In the genomic region with DNA sequence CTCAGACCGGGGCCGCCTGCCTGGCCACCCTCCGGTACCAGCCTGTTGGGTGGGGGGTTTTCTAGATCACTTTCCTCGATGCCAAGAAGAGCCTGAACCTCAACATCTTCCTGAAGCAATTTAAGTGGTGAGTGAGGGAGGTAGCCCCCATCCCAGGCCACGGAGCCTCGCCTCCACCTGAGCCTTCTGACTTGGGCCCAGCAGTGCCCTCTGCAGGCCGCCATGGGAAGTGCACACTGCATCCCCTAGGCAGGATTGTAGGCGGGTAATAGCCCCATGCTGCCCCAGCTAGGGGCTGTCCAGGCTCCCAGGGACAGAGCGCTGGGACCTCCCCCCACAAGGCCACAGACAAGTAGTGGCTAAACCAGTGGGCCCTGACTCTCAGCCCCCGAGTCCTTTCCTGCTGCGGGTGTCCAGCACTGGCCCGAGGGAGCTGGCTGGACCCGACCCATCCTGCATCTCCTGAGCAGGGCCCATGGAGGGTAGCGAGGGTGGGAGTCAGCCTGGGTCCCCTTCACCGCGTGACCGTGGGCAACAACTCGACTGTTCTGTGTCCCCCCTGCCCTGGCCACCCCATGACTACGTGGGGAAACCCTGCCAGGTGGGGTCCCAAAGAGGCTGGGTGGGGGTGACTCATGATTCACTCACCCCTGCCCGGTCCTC, we compare ENCODE assay signal across 8 cellular contexts. TPM values are rescaled to one million over a fixed set of nuclear protein-coding genes. Genes with fewer than 3 reads are reported as not detected.
DNase-seq lines count a peak whose midpoint lies in the region; ATAC-seq and TF ChIP-seq lines count a peak whose summit lies in the region.

No MANE protein-coding gene starts in this region.

- H3K4me3 ChIP-seq in CD8-positive, alpha-beta memory T cell (ENCODE audit: low read length) = no peak overlapping the region
- no peak overlapping the region for H3K4me3 ChIP-seq in H7 (ENCODE audit: insufficient read depth, low read depth, low read length)
- H3K4me3 ChIP-seq in effector memory CD4-positive, alpha-beta T cell (ENCODE audit: insufficient read depth, low read depth, low read length, poor library complexity, severe bottlenecking) = no peak overlapping the region

- peaks cover 0 to 3% (median 2%) of the 10 kb centered on the region in 3 donors for H3K4me1 Mint-ChIP-seq in CD8-positive, alpha-beta memory T cell
- H3K4me1 Mint-ChIP-seq in activated CD8-positive, alpha-beta T cell treated with anti-CD3 and anti-CD28 coated beads for 36 hours (ENCODE audit: low read depth) = peaks cover 2% of the 10 kb centered on the region

- POLR2A ChIA-PET in CD8-positive, alpha-beta memory T cell (lab: Charles Lee) = interaction anchor here (0.7 kb wide), 1 partner anchor 31 kb away, joined by 6 read pairs; no protein-coding TSS in a partner anchor
- POLR2A ChIA-PET in activated CD8-positive, alpha-beta T cell treated with anti-CD3 and anti-CD28 coated beads for 36 hours (lab: Charles Lee) = interaction anchor here (0.6 to 1.5 kb wide), 2 partner anchors 9 to 51 kb away, joined by 3 read pairs; no protein-coding TSS in a partner anchor

- CTCF ChIA-PET in CD8-positive, alpha-beta memory T cell (lab: Charles Lee) = interaction anchor here (0.9 to 1.8 kb wide), 10 partner anchors 12 to 60 kb away, joined by 3 to 11 read pairs (median 4); no protein-coding TSS in a partner anchor
- CTCF ChIA-PET in activated CD8-positive, alpha-beta T cell treated with anti-CD3 and anti-CD28 coated beads for 36 hours (lab: Charles Lee) = interaction anchor here (0.7 to 1.6 kb wide), 14 partner anchors 12 to 62 kb away, joined by 3 to 16 read pairs (median 4); no protein-coding TSS in a partner anchor

- no peaks in the 10 kb centered on the region for H3K27me3 ChIP-seq in CD8-positive, alpha-beta memory T cell (ENCODE audit: insufficient read depth, low read length, poor library complexity, severe bottlenecking)
- no peaks in the 10 kb centered on the region for H3K27me3 ChIP-seq in H7 (ENCODE audit: control insufficient read depth, insufficient read depth, low read length)
- no peaks in the 10 kb centered on the region for H3K27me3 ChIP-seq in effector memory CD4-positive, alpha-beta T cell (replicated peaks; ENCODE audit: control insufficient read depth, insufficient read depth, low read length, poor library complexity, severe bottlenecking)

- peaks cover 5% of the 10 kb centered on the region for H3K36me3 ChIP-seq in CD8-positive, alpha-beta memory T cell (ENCODE audit: insufficient read depth, low read length)
- peaks cover 13% of the 10 kb centered on the region for H3K36me3 ChIP-seq in H7 (replicated peaks; ENCODE audit: control insufficient read depth, insufficient read depth, low read length)
- peaks cover 46% of the 10 kb centered on the region for H3K36me3 ChIP-seq in effector memory CD4-positive, alpha-beta T cell (ENCODE audit: control insufficient read depth, insufficient read depth, low read length)

- H3K9me3 Mint-ChIP-seq in CD8-positive, alpha-beta memory T cell = peaks cover 0 to 3% (median 0%) of the 10 kb centered on the region in 5 donors
- H3K9me3 Mint-ChIP-seq in activated CD8-positive, alpha-beta T cell treated with anti-CD3 and anti-CD28 coated beads for 36 hours = no peaks in the 10 kb centered on the region

- H3K27me3 Mint-ChIP-seq in CD8-positive, alpha-beta memory T cell = no peaks in the 10 kb centered on the region
- H3K27me3 Mint-ChIP-seq in activated CD8-positive, alpha-beta T cell treated with anti-CD3 and anti-CD28 coated beads for 36 hours = no peaks in the 10 kb centered on the region

- peak; percentile 53 to 78 (median 61) for DNase-seq in CD8-positive, alpha-beta memory T cell
- peak; percentile 100 for DNase-seq in H7
- DNase-seq in NCI-H526 (lab: John Stamatoyannopoulos, UW) = peak; percentile 30 to 87
- DNase-seq in activated CD8-positive, alpha-beta T cell treated with anti-CD3 and anti-CD28 coated beads for 36 hours = peak; percentile 85
- DNase-seq in effector memory CD4-positive, alpha-beta T cell = peak; percentile 39 to 60 (median 44)
- peak; percentile 57 for DNase-seq in midbrain (lab: John Stamatoyannopoulos, UW)
- peak; percentile 48 to 50 for DNase-seq in stimulated activated CD8-positive, alpha-beta memory T cell treated with anti-CD3 and anti-CD28 coated beads, Interleukin-7, amount 100 ng/mL, for 4 hours (ENCODE audit: low read depth in 2 of 2)

- H3K4me3 Mint-ChIP-seq in CD8-positive, alpha-beta memory T cell = no peak overlapping the region
- H3K4me3 Mint-ChIP-seq in activated CD8-positive, alpha-beta T cell treated with anti-CD3 and anti-CD28 coated beads for 36 hours = no peak overlapping the region

- no peaks in the 10 kb centered on the region for H3K4me1 ChIP-seq in CD8-positive, alpha-beta memory T cell (ENCODE audit: insufficient read depth, low read length)
- H3K4me1 ChIP-seq in effector memory CD4-positive, alpha-beta T cell (ENCODE audit: control insufficient read depth, insufficient read depth, low read length, poor library complexity, severe bottlenecking) = peaks cover 3% of the 10 kb centered on the region

- H3K9me3 ChIP-seq in CD8-positive, alpha-beta memory T cell (ENCODE audit: low read length) = no peaks in the 10 kb centered on the region
- H3K9me3 ChIP-seq in effector memory CD4-positive, alpha-beta T cell (ENCODE audit: control insufficient read depth, low read length) = no peaks in the 10 kb centered on the region

- ATAC-seq in activated CD8-positive, alpha-beta T cell treated with anti-CD3 and anti-CD28 coated beads for 36 hours = peak; percentile 94
- ATAC-seq in HG03571 (IDR thresholded peaks at IDR 0.05; ENCODE audit: unreplicated experiment) = no peak

- intact Hi-C loops in activated CD8-positive, alpha-beta T cell treated with anti-CD3 and anti-CD28 coated beads for 36 hours (cut with micrococcal nuclease) = loop anchor here (5.0 kb wide), 1 partner anchor 61 kb away; no protein-coding TSS in a partner anchor

- TF ChIP-seq CTCF in activated CD8-positive, alpha-beta T cell treated with anti-CD3 and anti-CD28 coated beads for 36 hours (IDR thresholded peaks at IDR 0.05) = peak; percentile 97

- no peak overlapping the region for H3K27ac ChIP-seq in CD8-positive, alpha-beta memory T cell (ENCODE audit: low read depth, low read length)
- H3K27ac ChIP-seq in effector memory CD4-positive, alpha-beta T cell (ENCODE audit: insufficient read depth, low read length, poor library complexity, severe bottlenecking) = no peak overlapping the region

- peaks cover 0 to 18% (median 3%) of the 10 kb centered on the region in 3 donors for H3K36me3 Mint-ChIP-seq in CD8-positive, alpha-beta memory T cell
- peaks cover 12% of the 10 kb centered on the region for H3K36me3 Mint-ChIP-seq in activated CD8-positive, alpha-beta T cell treated with anti-CD3 and anti-CD28 coated beads for 36 hours (ENCODE audit: low read depth)

- H3K27ac Mint-ChIP-seq in CD8-positive, alpha-beta memory T cell = peak overlapping the region in 1 of 8 donors; percentile 5
- H3K27ac Mint-ChIP-seq in activated CD8-positive, alpha-beta T cell treated with anti-CD3 and anti-CD28 coated beads for 36 hours = no peak overlapping the region

RNA-seq across cellular contexts. Expression of a gene that starts 15.3 kb away (rescaled TPM):
- 1 to 10 TPM; 1.4 to 1.5 TPM for total RNA-seq in CD8-positive, alpha-beta memory T cell
- 1.6 TPM for polyA plus RNA-seq in CD8-positive, alpha-beta memory T cell
- total RNA-seq in H7 (2014; rRNA removed; shearing (Covaris generic)) = 10.3 and 11.2 TPM in 2 replicates
- total RNA-seq in activated CD8-positive, alpha-beta T cell treated with anti-CD3 and anti-CD28 coated beads for 36 hours = 1 to 10 TPM; 2.7 to 3.0 TPM

RNA-seq across cellular contexts. Expression of a gene that starts 19.3 kb away (rescaled TPM):
- 10 to 100 TPM; 55.9 to 56.3 TPM for total RNA-seq in CD8-positive, alpha-beta memory T cell
- 4.6 TPM for polyA plus RNA-seq in CD8-positive, alpha-beta memory T cell
- total RNA-seq in H7 (2014; rRNA removed; shearing (Covaris generic)) = 62.8 and 78.6 TPM in 2 replicates
- total RNA-seq in activated CD8-positive, alpha-beta T cell treated with anti-CD3 and anti-CD28 coated beads for 36 hours = 10 to 100 TPM; 61.5 to 65.0 TPM

RNA-seq across cellular contexts. Expression of a gene that starts 44.2 kb away (rescaled TPM):
- total RNA-seq in CD8-positive, alpha-beta memory T cell = 100 to 1,000 TPM; 150 to 175 TPM
- 227 TPM for polyA plus RNA-seq in CD8-positive, alpha-beta memory T cell
- total RNA-seq in H7 (2014; rRNA removed; shearing (Covaris generic)) = 206 and 249 TPM in 2 replicates
- 100 to 1,000 TPM; 115 to 125 TPM for total RNA-seq in activated CD8-positive, alpha-beta T cell treated with anti-CD3 and anti-CD28 coated beads for 36 hours

Comparison
In these comparisons a context has a peak if more than half of its experiments do, and no peak if none do; other contexts are left out.
1. DNase-seq: peak in every context shown above with its lines; median percentile 100 in H7; 85 in activated CD8-positive, alpha-beta T cell treated with anti-CD3 and anti-CD28 coated beads for 36 hours; 61 in CD8-positive, alpha-beta memory T cell; 58 in NCI-H526; 57 in midbrain; 49 in stimulated activated CD8-positive, alpha-beta memory T cell treated with anti-CD3 and anti-CD28 coated beads, Interleukin-7, amount 100 ng/mL, for 4 hours; 44 in effector memory CD4-positive, alpha-beta T cell.